Comparison of ENCODE assay signal across 8 cellular contexts in genomic region chr18:63318882-63319382, GRCh38. TPM values are rescaled to one million over a fixed set of nuclear protein-coding genes. Genes with fewer than 3 reads are reported as not detected.
DNase-seq lines count a peak whose midpoint lies in the region; ATAC-seq, FAIRE-seq and TF ChIP-seq lines count a peak whose summit lies in the region.

No MANE protein-coding gene starts in this region.

- no peaks in the 10 kb centered on the region for H4K20me1 ChIP-seq in fibroblast of lung (ENCODE audit: control insufficient read depth, extremely low read depth, insufficient read depth, low read length)

- H3K4me3 ChIP-seq in Peyer's patch (peak overlapping the region; percentile 62 to 81 (median 73)), fibroblast of lung (replicated peaks in 1 of 4; ENCODE audit: control extremely low read depth in 1 of 4, insufficient read depth in 1 of 4, low read depth in 3 of 4, low read length in 4 of 4) (peak overlapping the region; percentile 80 to 83 (median 82)), sigmoid colon (peak overlapping the region; percentile 64 to 75 (median 73))

- H3K9ac ChIP-seq in fibroblast of lung (ENCODE audit: insufficient read depth, low read length): peak overlapping the region; percentile 36

- H3K36me3 ChIP-seq in Peyer's patch (no peaks in the 10 kb centered on the region), fibroblast of lung (ENCODE audit: control insufficient read depth, insufficient read depth, low read length) (no peaks in the 10 kb centered on the region), sigmoid colon (no peaks in the 10 kb centered on the region)

- ATAC-seq in GM18861 (IDR thresholded peaks at IDR 0.05; ENCODE audit: unreplicated experiment) (no peak), HG02623 (IDR thresholded peaks at IDR 0.05; ENCODE audit: unreplicated experiment) (no peak)

- H3K9me3 ChIP-seq in Peyer's patch: no peaks in the 10 kb centered on the region
- no peaks in the 10 kb centered on the region for H3K9me3 ChIP-seq in fibroblast of lung (ENCODE audit: control insufficient read depth, insufficient read depth, low read depth, low read length)
- H3K9me3 ChIP-seq in sigmoid colon: no peaks in the 10 kb centered on the region

- TF ChIP-seq CTCF in Peyer's patch (IDR thresholded peaks at IDR 0.05) (no peak), fibroblast of lung (conservative IDR thresholded peaks at IDR 0.05 in 1 of 2, IDR thresholded peaks at IDR 0.05 in 1 of 2; ENCODE audit: low read depth in 1 of 2, low read length in 2 of 2) (no peak), sigmoid colon (IDR thresholded peaks at IDR 0.05) (no peak)

- intact Hi-C loops in sigmoid colon (cut with DNase I): loop anchor here (2.0 to 5.0 kb wide), 3 partner anchors 56 to 142 kb away; no protein-coding TSS in a partner anchor

- H3K27me3 ChIP-seq in Peyer's patch (no peaks in the 10 kb centered on the region), fibroblast of lung (ENCODE audit: control insufficient read depth, insufficient read depth, low read length) (no peaks in the 10 kb centered on the region), sigmoid colon (no peaks in the 10 kb centered on the region)

- peak; percentile 81 for FAIRE-seq in GM19239 (lab: Jason Lieb, UNC)

- DNase-seq in GM19239 (ENCODE audit: insufficient read length, low spot score) (no peak), Peyer's patch (no peak), fibroblast of lung (ENCODE audit: low read depth in 2 of 2) (no peak), sigmoid colon (no peak), MV-4-11 (lab: John Stamatoyannopoulos, UW) (no peak), HPDE6-E6E7 (ENCODE audit: extremely low spot score) (no peak)

- H3K4me1 ChIP-seq in Peyer's patch (peaks cover 0 to 20% (median 8%) of the 10 kb centered on the region in 4 donors), fibroblast of lung (ENCODE audit: control insufficient read depth, extremely low read depth, insufficient read depth, low read length) (peaks cover 3% of the 10 kb centered on the region), sigmoid colon (peaks cover 0 to 56% (median 34%) of the 10 kb centered on the region in 4 donors)

- no peak for TF ChIP-seq EP300 in sigmoid colon (IDR thresholded peaks at IDR 0.05)

- TF ChIP-seq POLR2A in Peyer's patch (IDR thresholded peaks at IDR 0.05) (no peak), sigmoid colon (IDR thresholded peaks at IDR 0.05) (no peak)

- peak overlapping the region; percentile 93 for H3K4me2 ChIP-seq in fibroblast of lung (ENCODE audit: extremely low read depth, insufficient read depth, low read length)

- peak overlapping the region; percentile 84 for H2AFZ ChIP-seq in fibroblast of lung (ENCODE audit: low read length)

- H3K79me2 ChIP-seq in fibroblast of lung (ENCODE audit: control insufficient read depth, insufficient read depth, low read length): no peaks in the 10 kb centered on the region

- peak overlapping the region; percentile 85 to 93 (median 90) for H3K27ac ChIP-seq in Peyer's patch
- H3K27ac ChIP-seq in fibroblast of lung (ENCODE audit: insufficient read depth, low read length): no peak overlapping the region
- H3K27ac ChIP-seq in sigmoid colon: peak overlapping the region; percentile 86 to 90 (median 88)

- 0% methylated on average over 9 of the region's 9 CpGs for WGBS in sigmoid colon, 2 donors

RNA-seq across cellular contexts. Expression of gene BCL2, which starts 0.6 kb away (rescaled TPM):
- total RNA-seq in Peyer's patch: 10 to 100 TPM; 16.2 to 54.5 (median 20.7) TPM
- total RNA-seq in fibroblast of lung: 3.6 and 9.0 TPM in 2 replicates
- polyA plus RNA-seq in fibroblast of lung: 1.4 and 1.5 TPM in 2 replicates
- 1.1 and 1.5 TPM in 2 replicates for polyA plus RNA-seq in fibroblast of lung (2012)
- polyA minus RNA-seq in fibroblast of lung (ENCODE audit: low replicate concordance): 0.43 and 0.82 TPM in 2 replicates
- total RNA-seq in sigmoid colon: 10 to 100 TPM; 11.3 to 25.7 (median 18.1) TPM
- polyA plus RNA-seq in sigmoid colon: 1 to 10 TPM; 2.8 to 9.7 (median 3.6) TPM

RNA-seq across cellular contexts. Expression of gene KDSR, which starts 48.1 kb away (rescaled TPM):
- total RNA-seq in Peyer's patch (10 to 100 TPM in 3 of 4 donors, 1 to 10 TPM in 1; 7.4 to 33.2 (median 31.6) TPM), fibroblast of lung (42.6 and 43.3 TPM in 2 replicates), sigmoid colon (10 to 100 TPM; 33.2 to 50.5 (median 42.7) TPM)
- polyA plus RNA-seq in fibroblast of lung (54.1 and 61.8 TPM in 2 replicates), sigmoid colon (10 to 100 TPM in 2 of 3 donors, 1 to 10 TPM in 1; 7.6 to 19.3 (median 10.8) TPM)
- 44.2 and 54.7 TPM in 2 replicates for polyA plus RNA-seq in fibroblast of lung (2012)
- polyA minus RNA-seq in fibroblast of lung (ENCODE audit: low replicate concordance): 42.8 and 193 TPM in 2 replicates
